ENCODE assay signal across 24 cellular contexts in the genomic region with DNA sequence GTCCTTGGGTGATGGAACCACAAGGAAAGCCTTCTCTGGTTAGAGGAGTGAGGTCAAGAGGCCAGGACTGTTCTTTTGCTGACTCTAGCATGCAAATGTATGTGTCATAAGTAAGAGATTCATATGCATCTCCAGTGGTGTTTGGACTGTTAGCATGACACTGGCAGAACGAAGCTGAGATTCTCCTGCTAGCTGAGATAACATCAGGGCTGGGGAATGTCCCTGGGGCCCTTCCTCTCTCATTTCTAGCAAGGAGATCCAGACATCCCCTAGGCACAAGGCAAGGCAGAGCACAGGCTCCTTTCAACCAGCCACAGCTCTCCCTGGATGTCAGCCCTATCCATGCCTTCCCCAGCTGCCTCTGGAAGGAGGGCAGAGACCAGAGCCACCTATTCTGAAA.
DNase-seq lines count a peak whose midpoint lies in the region; ATAC-seq and TF ChIP-seq lines count a peak whose summit lies in the region.
"Had no signal": no experiment of that assay in that cellular context is flagged by ENCODE, and none has a peak within 500 bp of the region (broad histone marks: within the 10 kb centered on the region; RNA-seq: fewer than 3 reads in every experiment).

No MANE protein-coding gene starts in this region.

- peak; percentile 14; the same call in 1 of the 2 replicates for ATAC-seq in IMR-90 (ENCODE audit: low read depth)
- ATAC-seq: activated CD4-positive, CD25-positive, alpha-beta regulatory T cell treated with anti-CD3 and anti-CD28 coated beads, Interleukin-2, amount 50 U/mL, for 24 hours; activated T-cell treated with anti-CD3 and anti-CD28 coated beads, Interleukin-2, amount 50 U/mL, for 4 hours; mucosa of descending colon; upper lobe of right lung had no signal

- DNase-seq in EH (ENCODE audit: low read depth), result peak; percentile 90
- DNase-seq in IMR-90, result peak; percentile 43
- DNase-seq in dedifferentiated amniotic fluid mesenchymal stem cell (ENCODE audit: extremely low spot score), result peak; percentile 52
- DNase-seq in osteoblast (ENCODE audit: insufficient read length, low spot score, missing footprints), result no peak
- no peak for DNase-seq in activated CD4-positive, CD25-positive, alpha-beta regulatory T cell (lab: John Stamatoyannopoulos, UW)
- DNase-seq in activated CD4-positive, alpha-beta T cell treated with anti-CD3 and anti-CD28 coated beads, Interleukin-2, amount 50 U/mL, for 48 hours, result no peak
- no peak for DNase-seq in NCI-H1436 (lab: John Stamatoyannopoulos, UW)
- no peak for DNase-seq in germinal center (ENCODE audit: low spot score)
- DNase-seq: activated CD8-positive, alpha-beta memory T cell treated with anti-CD3 and anti-CD28 coated beads for 24 hours; activated naive CD4-positive, alpha-beta T cell treated with anti-CD3 and anti-CD28 coated beads, Interleukin-2, amount 10 ng/mL, durations not matched to agents 7 days and 5 days; activated T-cell treated with anti-CD3 and anti-CD28 coated beads, Interleukin-2, amount 50 U/mL, for 4 hours; AML-193; COR-L47; DND-41; head of caudate nucleus; Kasumi-1; left ventricle myocardium inferior; mucosa of descending colon; NCI-H1092; NCI-H510A; stimulated activated CD4-positive, alpha-beta T cell treated with anti-CD3 and anti-CD28 coated beads, Interleukin-4, amount 100 ng/mL, for 4 hours; upper lobe of right lung had no signal

- H3K18ac ChIP-seq in IMR-90 (ENCODE audit: low read depth, low read length), result no peak overlapping the region

- no peaks in the 10 kb centered on the region for H4K20me1 ChIP-seq in IMR-90 (ENCODE audit: insufficient read depth, low read length)
- no peaks in the 10 kb centered on the region for H4K20me1 ChIP-seq in osteoblast (ENCODE audit: insufficient read depth, low read length)

- H4K91ac ChIP-seq in IMR-90 (ENCODE audit: insufficient read depth, low read depth, low read length), result no peak overlapping the region

- no peak overlapping the region for H2AK5ac ChIP-seq in IMR-90 (ENCODE audit: low read depth, low read length)

- H3K27me3 ChIP-seq in IMR-90 (ENCODE audit: control insufficient read depth, insufficient read depth, low read length) (peaks cover 6% of the 10 kb centered on the region), osteoblast (ENCODE audit: insufficient read depth, low read length) (no peaks in the 10 kb centered on the region)
- H3K27me3 ChIP-seq: upper lobe of right lung had no signal

- no peak overlapping the region for H2BK15ac ChIP-seq in IMR-90 (ENCODE audit: low read depth, low read length)

- no TSS peak for BruUV-seq in IMR-90 (replicated peaks; lab: Mats Ljungman, UMichigan)

- H2BK5ac ChIP-seq in IMR-90 (ENCODE audit: low read depth, low read length, poor library complexity, severe bottlenecking), result no peak overlapping the region

- no peak overlapping the region for H2AK9ac ChIP-seq in IMR-90 (replicated peaks; ENCODE audit: low read depth, low read length, poor library complexity)

- no peak overlapping the region for H4K8ac ChIP-seq in IMR-90 (ENCODE audit: low read depth in 2 of 2, low read length in 2 of 2)

- H3K4ac ChIP-seq in IMR-90 (ENCODE audit: low read depth, low read length), result no peak overlapping the region

- no CpG with 5 or more reads among the region's 1 CpG for WGBS in IMR-90 (ENCODE audit: extremely low coverage in 2 of 2, insufficient read length in 1 of 2), 2 experiments

- POLR2A ChIA-PET in IMR-90 (lab: Charles Lee; ENCODE audit: unreplicated experiment), result no interaction called here

- TF ChIP-seq RAD21 in IMR-90 (IDR thresholded peaks at IDR 0.05; ENCODE audit: low read length), result no peak

- no peaks in the 10 kb centered on the region for H3K79me2 ChIP-seq in osteoblast (ENCODE audit: insufficient read depth, low read length)

- no peaks in the 10 kb centered on the region for H3K9me1 ChIP-seq in IMR-90 (ENCODE audit: insufficient read depth, low read length)

- no peak overlapping the region for H3K56ac ChIP-seq in IMR-90 (ENCODE audit: extremely low read depth, insufficient read depth, low read length)

- CTCF ChIA-PET in IMR-90 (lab: Yijun Ruan, JAX), result no interaction called here

- no peak overlapping the region for H3K9ac ChIP-seq in IMR-90 (ENCODE audit: low read depth, low read length)

- no peak overlapping the region for H3K27ac ChIP-seq in IMR-90 (ENCODE audit: insufficient read depth, low read length)
- no peak overlapping the region for H3K27ac ChIP-seq in osteoblast (ENCODE audit: low read depth, low read length)
- H3K27ac ChIP-seq: left ventricle myocardium inferior, RWPE1, upper lobe of right lung had no signal

- H2BK20ac ChIP-seq in IMR-90 (ENCODE audit: low read depth, low read length), result no peak overlapping the region

- no peak overlapping the region for H3K4me2 ChIP-seq in IMR-90 (ENCODE audit: low read depth, low read length)
- peak overlapping the region; percentile 5 for H3K4me2 ChIP-seq in osteoblast (ENCODE audit: insufficient read depth, low read length)

- H3K4me3 ChIP-seq in IMR-90 (ENCODE audit: insufficient read depth, low read depth, low read length) (no peak overlapping the region), osteoblast (ENCODE audit: insufficient read depth, low read length) (no peak overlapping the region)
- H3K4me3 ChIP-seq: left ventricle myocardium inferior, mucosa of descending colon, upper lobe of right lung had no signal

- TF ChIP-seq CTCF in IMR-90 (conservative IDR thresholded peaks at IDR 0.05; ENCODE audit: low read depth, low read length) (no peak), osteoblast (IDR thresholded peaks at IDR 0.05; ENCODE audit: extremely low read depth, low read depth, low read length) (no peak)

- no peak overlapping the region for H4K5ac ChIP-seq in IMR-90 (ENCODE audit: low read depth, low read length)

- dilution Hi-C loops in IMR-90 (cut with HindIII; ENCODE audit: low sequenced_read_pairs, unreplicated experiment), result no loop called here

- in situ Hi-C loops in IMR-90 (cut with MboI; ENCODE audit: low sequenced_read_pairs), result no loop called here

- H2BK120ac ChIP-seq in IMR-90 (ENCODE audit: low read depth, low read length), result no peak overlapping the region

- no peak overlapping the region for H2AFZ ChIP-seq in IMR-90 (replicated peaks; ENCODE audit: low read length, poor library complexity)
- H2AFZ ChIP-seq in osteoblast (ENCODE audit: low read length), result no peak overlapping the region

- H3K9me3 ChIP-seq in IMR-90 (ENCODE audit: control insufficient read depth, insufficient read depth, low read length), result no peaks in the 10 kb centered on the region
- H3K9me3 ChIP-seq in osteoblast (ENCODE audit: low read depth, low read length), result no peaks in the 10 kb centered on the region
- H3K9me3 ChIP-seq: left ventricle myocardium inferior, upper lobe of right lung had no signal

- H3K36me3 ChIP-seq in IMR-90 (ENCODE audit: control insufficient read depth, insufficient read depth, low read length) (no peaks in the 10 kb centered on the region), osteoblast (ENCODE audit: insufficient read depth, low read length) (no peaks in the 10 kb centered on the region)
- H3K36me3 ChIP-seq: left ventricle myocardium inferior, upper lobe of right lung had no signal

- no peak for TF ChIP-seq POLR2A in IMR-90 (IDR thresholded peaks at IDR 0.05; ENCODE audit: low read depth, low read length)

- H3K23ac ChIP-seq in IMR-90 (ENCODE audit: low read depth, low read length), result no peak overlapping the region

- no peaks in the 10 kb centered on the region for H3K4me1 ChIP-seq in IMR-90 (ENCODE audit: control insufficient read depth, insufficient read depth, low read length)
- H3K4me1 ChIP-seq in osteoblast (ENCODE audit: insufficient read depth, low read length), result peaks cover 7% of the 10 kb centered on the region
- H3K4me1 ChIP-seq: left ventricle myocardium inferior, upper lobe of right lung had no signal

- H3K79me1 ChIP-seq in IMR-90 (ENCODE audit: low read depth in 1 of 2, low read length in 2 of 2), result no peaks in the 10 kb centered on the region

- H3K14ac ChIP-seq in IMR-90 (replicated peaks; ENCODE audit: low read depth, low read length), result no peak overlapping the region

- intact Hi-C loops in IMR-90 (cut with micrococcal nuclease), result no loop called here

TF ChIP-seq in IMR-90, 13 proteins besides CTCF, POLR2A, EP300 and RAD21:
- TF ChIP-seq SMC3 (IDR thresholded peaks at IDR 0.05; ENCODE audit: low read depth, low read length) (no peak), MXI1 (IDR thresholded peaks at IDR 0.05; ENCODE audit: borderline replicate concordance, low read depth, low read length) (no peak), USF2 (IDR thresholded peaks at IDR 0.05; ENCODE audit: low read depth, low read length) (no peak), CEBPB (IDR thresholded peaks at IDR 0.05; ENCODE audit: low read depth, low read length) (no peak), MAFK (IDR thresholded peaks at IDR 0.05; ENCODE audit: low read depth, low read length) (no peak), RFX5 (IDR thresholded peaks at IDR 0.05; ENCODE audit: low read depth, low read length) (no peak), BHLHE40 (IDR thresholded peaks at IDR 0.05; ENCODE audit: low read depth, low read length) (no peak), CHD1 (IDR thresholded peaks at IDR 0.05; ENCODE audit: low read depth, low read length) (no peak)

Comparison
In these comparisons a context has a peak if more than half of its experiments do, and no peak if none do; other contexts are left out.
1. DNase-seq: peak in EH (single experiment), IMR-90 (single experiment) and dedifferentiated amniotic fluid mesenchymal stem cell (single experiment); none in osteoblast (single experiment), activated CD4-positive, CD25-positive, alpha-beta regulatory T cell (0 of 4), activated CD4-positive, alpha-beta T cell treated with anti-CD3 and anti-CD28 coated beads, Interleukin-2, amount 50 U/mL, for 48 hours (0 of 2), NCI-H1436 (single experiment) and germinal center (single experiment).